In the genomic region with DNA sequence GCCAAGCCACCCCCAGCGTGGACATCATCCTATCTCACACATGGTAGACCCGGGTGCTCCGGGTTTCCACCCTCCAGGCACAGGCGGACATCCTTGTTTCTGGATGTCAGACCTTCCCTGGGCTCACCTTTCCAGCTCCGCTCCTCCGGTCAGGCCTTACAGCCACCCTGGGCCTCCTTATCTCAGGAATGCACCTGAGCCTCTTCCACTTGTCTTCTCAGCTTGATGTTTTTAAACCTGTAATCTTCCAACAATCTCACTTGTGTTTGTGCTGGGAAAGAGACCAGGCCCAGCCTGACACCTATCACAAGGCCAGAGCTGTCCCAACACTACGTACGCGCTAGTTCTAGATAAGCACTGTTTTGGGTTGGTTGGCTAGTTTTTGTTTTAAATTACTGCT, we compare ENCODE assay signal across 1 cellular context.
TF ChIP-seq lines count a peak whose summit lies in the region.

No MANE protein-coding gene starts in this region.

TF ChIP-seq in K562, 482 proteins besides CTCF, POLR2A, EP300 and RAD21 (continued from another document):
- TF ChIP-seq NFE2 (IDR thresholded peaks at IDR 0.05; ENCODE audit: low read depth) (no peak), ARID1B (IDR thresholded peaks at IDR 0.05) (peak; percentile 68), CBFA2T3 (IDR thresholded peaks at IDR 0.05) (peak; percentile 81)
